In genomic region chr15:44128443-44128842, GRCh38 we compare ENCODE assay signal across 27 cellular contexts.
"Had no signal": no experiment of that assay in that cellular context is flagged by ENCODE, and none has a peak within 500 bp of the region (broad histone marks: within the 10 kb centered on the region; RNA-seq: fewer than 3 reads in every experiment).

No MANE protein-coding gene starts in this region.

- FAIRE-seq: colon, endometrium, endothelial cell of umbilical vein, frontal cortex had no signal

- H3K4me3 Mint-ChIP-seq: dendritic cell treated with granulocyte-macrophage colony-stimulating factor and Interleukin-4, amounts not matched to agents 40 ng/mL and 50 ng/mL, for 4 days; effector memory CD8-positive, alpha-beta T cell; endodermal cell had no signal

- H3K4me1 ChIP-seq: colonic mucosa, esophagus muscularis mucosa, esophagus squamous epithelium, foreskin keratinocyte, gastrocnemius medialis, gastroesophageal sphincter, heart left ventricle, heart right ventricle had no signal

- H3K27ac Mint-ChIP-seq: dendritic cell treated with granulocyte-macrophage colony-stimulating factor and Interleukin-4, amounts not matched to agents 40 ng/mL and 50 ng/mL, for 4 days; effector memory CD8-positive, alpha-beta T cell; endodermal cell had no signal

- H3K4me3 ChIP-seq: colonic mucosa, coronary artery, esophagus muscularis mucosa, esophagus squamous epithelium, gastrocnemius medialis, gastroesophageal sphincter, heart left ventricle, heart right ventricle had no signal

- ATAC-seq: effector memory CD8-positive, alpha-beta T cell; esophagus mucosa; foreskin keratinocyte; gastrocnemius medialis; gastroesophageal sphincter; heart left ventricle; heart right ventricle had no signal

- DNase-seq: colonic mucosa; cortex of kidney; dermis blood vessel endothelial cell; effector CD4-positive, alpha-beta T cell; effector CD8-positive, alpha-beta T cell; effector memory CD4-positive, alpha-beta T cell; effector memory CD8-positive, alpha-beta T cell; endodermal cell; esophagus squamous epithelium; foreskin fibroblast; foreskin keratinocyte; foreskin melanocyte; gastrocnemius medialis; glutamatergic neuron; head of caudate nucleus; heart left ventricle; heart right ventricle had no signal

- H3K27me3 ChIP-seq: colonic mucosa, foreskin keratinocyte, gastrocnemius medialis, gastroesophageal sphincter had no signal

- H3K9me3 ChIP-seq: colonic mucosa, esophagus muscularis mucosa, esophagus squamous epithelium, gastrocnemius medialis, gastroesophageal sphincter, heart left ventricle, heart right ventricle had no signal

- H3K9me3 Mint-ChIP-seq: dendritic cell treated with granulocyte-macrophage colony-stimulating factor and Interleukin-4, amounts not matched to agents 40 ng/mL and 50 ng/mL, for 4 days; effector memory CD8-positive, alpha-beta T cell; endodermal cell had no signal

- H3K4me1 Mint-ChIP-seq: endodermal cell had no signal

- H3K27ac ChIP-seq: colonic mucosa, coronary artery, epithelial cell of prostate, esophagus muscularis mucosa, esophagus squamous epithelium, foreskin keratinocyte, gastrocnemius medialis, gastroesophageal sphincter, heart left ventricle, heart right ventricle had no signal

- H3K36me3 ChIP-seq: colonic mucosa, esophagus muscularis mucosa, esophagus squamous epithelium, gastrocnemius medialis, gastroesophageal sphincter, heart left ventricle, heart right ventricle had no signal
